ENCODE assay signal across 9 cellular contexts in genomic region chr16:75320435-75320834, GRCh38.
DNase-seq lines count a peak whose midpoint lies in the region; ATAC-seq, FAIRE-seq and TF ChIP-seq lines count a peak whose summit lies in the region.
"Had no signal": no experiment of that assay in that cellular context is flagged by ENCODE, and none has a peak within 500 bp of the region (broad histone marks: within the 10 kb centered on the region; RNA-seq: fewer than 3 reads in every experiment).

No MANE protein-coding gene starts in this region.

- TF ChIP-seq EP300 in HepG2 (IDR thresholded peaks at IDR 0.05; ENCODE audit: low read depth in 2 of 2, low read length in 2 of 2) (no peak), HepG2 (CRISPR knock-in tag; IDR thresholded peaks at IDR 0.05; ENCODE audit: borderline replicate concordance) (no peak)

- no peaks in the 10 kb centered on the region for H4K20me1 ChIP-seq in HepG2 (ENCODE audit: insufficient read depth, low read length)

- H3K4me2 ChIP-seq in HepG2 (ENCODE audit: low read depth, low read length) = no peak overlapping the region

- intact Hi-C loops in Right ventricle myocardium superior (cut with DNase I) = no loop called here
- intact Hi-C loops in cardiac septum (cut with DNase I) = no loop called here
- intact Hi-C loops in HepG2 (cut with micrococcal nuclease; ENCODE audit: unreplicated experiment) = no loop called here
- intact Hi-C loops in prostate gland (cut with DNase I) = no loop called here

- H2AFZ ChIP-seq in HepG2 (ENCODE audit: low read length) = no peak overlapping the region

- FAIRE-seq in HepG2 (lab: Jason Lieb, UNC) = no peak

- ATAC-seq in Right ventricle myocardium superior (ENCODE audit: poor library complexity) = peak; percentile 67
- peak; percentile 85 for ATAC-seq in HepG2
- no peak for ATAC-seq in GM21526 (IDR thresholded peaks at IDR 0.05; ENCODE audit: low FRiP score, unreplicated experiment)

- POLR2A ChIA-PET in HepG2 (lab: Yijun Ruan, JAX) = interaction anchor here (1.2 to 2.1 kb wide), 4 partner anchors 10 to 15 kb away, joined by 3 to 6 read pairs (median 6); no protein-coding TSS in a partner anchor

- no peak overlapping the region for H3K27ac ChIP-seq in HepG2 (ENCODE audit: extremely low read length, insufficient read depth, low read length)
- H3K27ac ChIP-seq in prostate gland = no peak overlapping the region

- BruUV-seq in HepG2 (replicated peaks; lab: Mats Ljungman, UMichigan) = no TSS peak

- H3K4me3 ChIP-seq in HepG2 (replicated peaks in 1 of 3; ENCODE audit: insufficient read depth in 1 of 3, low read depth in 2 of 3, low read length in 3 of 3) = no peak overlapping the region
- no peak overlapping the region for H3K4me3 ChIP-seq in prostate gland

- in situ Hi-C loops in HepG2 (cut with HindIII; ENCODE audit: extremely low pct_ligation_motif_present, low pct_unique_long_range_greater_than_20kb) = no loop called here

- H3K36me3 ChIP-seq in HepG2 (replicated peaks in 1 of 2; ENCODE audit: control insufficient read depth in 1 of 2, insufficient read depth in 2 of 2, low read length in 2 of 2) (peaks cover 2 to 6% of the 10 kb centered on the region in 2 experiments; a peak in 3 of 5 replicates), prostate gland (no peaks in the 10 kb centered on the region)

- CTCF ChIA-PET in HepG2 (lab: Yijun Ruan, JAX; ENCODE audit: low intra/inter-chr PET ratio, low total read pairs) = no interaction called here

- TF ChIP-seq CTCF in HepG2 (CRISPR knock-in tag; IDR thresholded peaks at IDR 0.05) = peak; percentile 65
- no peak for TF ChIP-seq CTCF in prostate gland (IDR thresholded peaks at IDR 0.05)

- H3K27me3 ChIP-seq in HepG2 (ENCODE audit: control insufficient read depth in 1 of 2, insufficient read depth in 2 of 2, low read length in 2 of 2) (no peaks in the 10 kb centered on the region), prostate gland (replicated peaks; ENCODE audit: insufficient read depth) (no peaks in the 10 kb centered on the region)

- H3K79me2 ChIP-seq in HepG2 (ENCODE audit: insufficient read depth, low read length) = no peaks in the 10 kb centered on the region

- DNase-seq in Right ventricle myocardium superior (no peak), cardiac septum (ENCODE audit: low spot score) (no peak), anterior cingulate cortex (lab: John Stamatoyannopoulos, UW) (peak in 41 of 58 donors; percentile 3 to 85 (median 38)), HepG2 (ENCODE audit: low spot score) (peak; percentile 41), NCI-H1105 (lab: John Stamatoyannopoulos, UW) (no peak), prostate gland (ENCODE audit: low spot score) (no peak)
- no peak for DNase-seq in stimulated activated CD4-positive, alpha-beta T cell treated with anti-CD3 and anti-CD28 coated beads, Interleukin-2, amount 100 ng/mL, for 48 hours
- DNase-seq: NK-92 treated with Interleukin-12 subunit alpha and Interleukin-12 subunit beta, amount 100 ng/mL, for 24 hours had no signal

- H3K9me3 ChIP-seq in HepG2 (ENCODE audit: low read length) (no peaks in the 10 kb centered on the region), prostate gland (no peaks in the 10 kb centered on the region)

- H3K4me1 ChIP-seq in HepG2 (ENCODE audit: insufficient read depth, low read length) = 0 out of 2 replicates have a peak, but pooled peaks cover 5% of the 10 kb centered on the region
- H3K4me1 ChIP-seq in prostate gland (replicated peaks) = peaks cover 3% of the 10 kb centered on the region

- 52% methylated on average over 3 of the region's 3 CpGs for WGBS in HepG2 (ENCODE audit: low lambda C conversion rate)
- 36% methylated on average over 3 of the region's 3 CpGs for WGBS in prostate gland

- TF ChIP-seq RAD21 in HepG2 (CRISPR knock-in tag; IDR thresholded peaks at IDR 0.05) = peak; percentile 32; the same call in 1 of the 2 replicates

- H3K9ac ChIP-seq in HepG2 (ENCODE audit: insufficient read depth, low read depth, low read length) = no peak overlapping the region

- TF ChIP-seq POLR2A in HepG2 (IDR thresholded peaks at IDR 0.05; ENCODE audit: insufficient read depth in 1 of 2, low read depth in 2 of 2, low read length in 2 of 2) (no peak), prostate gland (IDR thresholded peaks at IDR 0.05) (no peak)

TF ChIP-seq in HepG2, 621 proteins besides CTCF, POLR2A, EP300 and RAD21:
- TF ChIP-seq STAT6 (CRISPR knock-in tag; IDR thresholded peaks at IDR 0.05; ENCODE audit: borderline replicate concordance) (no peak), RBM22 (optimal IDR thresholded peaks at IDR 0.05; ENCODE audit: low read length) (peak; percentile 12), SMC3 (IDR thresholded peaks at IDR 0.05; ENCODE audit: low read length) (peak; percentile 44), PBX2 (CRISPR knock-in tag; IDR thresholded peaks at IDR 0.05) (0 out of 2 replicates have a peak, but pooled peaks have one; percentile 14), SSRP1 (CRISPR knock-in tag; IDR thresholded peaks at IDR 0.05) (no peak), STAG1 (CRISPR knock-in tag; IDR thresholded peaks at IDR 0.05) (peak; percentile 63), PAX8 (CRISPR knock-in tag; IDR thresholded peaks at IDR 0.05; ENCODE audit: borderline replicate concordance) (no peak)

Comparison
In these comparisons a context has a peak if more than half of its experiments do, and no peak if none do; other contexts are left out.
1. DNase-seq: peak in anterior cingulate cortex (41 of 58) and HepG2 (single experiment); none in Right ventricle myocardium superior (single experiment), cardiac septum (single experiment), stimulated activated CD4-positive, alpha-beta T cell treated with anti-CD3 and anti-CD28 coated beads, Interleukin-2, amount 100 ng/mL, for 48 hours (0 of 2), NCI-H1105 (single experiment) and prostate gland (single experiment).